8 cellular contexts compared by ENCODE assay signal in genomic region chr11:102914238-102915043, GRCh38. TPM values are rescaled to one million over a fixed set of nuclear protein-coding genes. Genes with fewer than 3 reads are reported as not detected.
DNase-seq lines count a peak whose midpoint lies in the region; ATAC-seq and TF ChIP-seq lines count a peak whose summit lies in the region.

No MANE protein-coding gene starts in this region.

- H3K4me1 ChIP-seq in mucosa of descending colon (ENCODE audit: low read depth) = no peaks in the 10 kb centered on the region

- TF ChIP-seq CTCF in LNCaP clone FGC (IDR thresholded peaks at IDR 0.05; ENCODE audit: control insufficient read depth, extremely low read depth, insufficient read depth) (peak; percentile 73), coronary artery (IDR thresholded peaks at IDR 0.05) (peak; percentile 22), mucosa of descending colon (IDR thresholded peaks at IDR 0.05) (peak; percentile 29)

- H3K4me3 ChIP-seq in LNCaP clone FGC (ENCODE audit: low read depth, low read length) (no peak overlapping the region), coronary artery (no peak overlapping the region), mucosa of descending colon (no peak overlapping the region)

- no peak overlapping the region for H3K27ac ChIP-seq in coronary artery

- no peaks in the 10 kb centered on the region for H3K9me3 ChIP-seq in mucosa of descending colon

- ATAC-seq in Right ventricle myocardium superior (ENCODE audit: poor library complexity) (peak; percentile 51), left ventricle myocardium superior (no peak), mucosa of descending colon (peak; percentile 65), HG03460 (IDR thresholded peaks at IDR 0.05; ENCODE audit: unreplicated experiment) (no peak), GM21576 (IDR thresholded peaks at IDR 0.05; ENCODE audit: unreplicated experiment) (no peak)

- intact Hi-C loops in Right ventricle myocardium superior (cut with DNase I) (no loop called here), left ventricle myocardium superior (cut with micrococcal nuclease) (no loop called here), mucosa of descending colon (cut with DNase I, micrococcal nuclease) (no loop called here)

- H3K36me3 ChIP-seq in mucosa of descending colon (ENCODE audit: low read depth) = no peaks in the 10 kb centered on the region

- DNase-seq in Right ventricle myocardium superior (no peak), left ventricle myocardium superior (no peak), LNCaP clone FGC (ENCODE audit: low read depth) (peak; percentile 7), coronary artery (ENCODE audit: low spot score) (no peak), mucosa of descending colon (peak in 1 of 3 donors; percentile 53), NCI-H146 (lab: John Stamatoyannopoulos, UW) (no peak)

RNA-seq across cellular contexts. Expression of gene MMP12, which starts 39.7 kb away (rescaled TPM):
- total RNA-seq in Right ventricle myocardium superior = not detected
- not detected for total RNA-seq in left ventricle myocardium superior
- 10 to 100 TPM in 1 of 3 donors, 1 to 10 TPM in 2; 2.7 to 17.5 (median 5.4) TPM for total RNA-seq in mucosa of descending colon

RNA-seq across cellular contexts. Expression of gene MMP13, which starts 41.1 kb away (rescaled TPM):
- total RNA-seq in Right ventricle myocardium superior = not detected
- total RNA-seq in left ventricle myocardium superior = not detected
- total RNA-seq in mucosa of descending colon = not detected

Comparison
In these comparisons a context has a peak if more than half of its experiments do, and no peak if none do; other contexts are left out.
1. ATAC-seq: peak in Right ventricle myocardium superior (single experiment) and mucosa of descending colon (single experiment); none in left ventricle myocardium superior (single experiment), HG03460 (single experiment) and GM21576 (single experiment).
2. CTCF ChIP-seq: peak in every context shown above with its lines; median percentile 73 in LNCaP clone FGC; 29 in mucosa of descending colon; 22 in coronary artery.